In genomic region chr6:26330835-26331808, GRCh38 we compare ENCODE assay signal across 1 cellular context.
A peak's percentile ranks its signal among the peaks of the same experiment; 100 is the strongest.
TF ChIP-seq lines count a peak whose summit lies in the region.

No MANE protein-coding gene starts in this region.

TF ChIP-seq in K562, 482 proteins besides CTCF, POLR2A, EP300 and RAD21 (continued from another document and continues in another):
- TF ChIP-seq HDAC6 (IDR thresholded peaks at IDR 0.05; ENCODE audit: low read depth, low read length), result no peak
- TF ChIP-seq SOX6 (IDR thresholded peaks at IDR 0.05), result peak; percentile 95
- no peak for TF ChIP-seq MIER1 (IDR thresholded peaks at IDR 0.05; ENCODE audit: low read depth)
- TF ChIP-seq MTA3 (IDR thresholded peaks at IDR 0.05; ENCODE audit: borderline replicate concordance), result peak; percentile 16; the same call in 1 of the 2 replicates
- no peak for TF ChIP-seq ZNF23 (CRISPR knock-in tag; IDR thresholded peaks at IDR 0.05)
- peak; percentile 72; the same call in 1 of the 2 replicates for TF ChIP-seq JUND (IDR thresholded peaks at IDR 0.05; ENCODE audit: borderline replicate concordance, low read depth, low read length)
- TF ChIP-seq JUND (tag; IDR thresholded peaks at IDR 0.05; ENCODE audit: borderline replicate concordance, low read depth, low read length), result peak; percentile 43; the same call in 2 of the 3 replicates
- no peak for TF ChIP-seq FOXP1 (CRISPR knock-in tag; IDR thresholded peaks at IDR 0.05)
- TF ChIP-seq, protein P1, sequence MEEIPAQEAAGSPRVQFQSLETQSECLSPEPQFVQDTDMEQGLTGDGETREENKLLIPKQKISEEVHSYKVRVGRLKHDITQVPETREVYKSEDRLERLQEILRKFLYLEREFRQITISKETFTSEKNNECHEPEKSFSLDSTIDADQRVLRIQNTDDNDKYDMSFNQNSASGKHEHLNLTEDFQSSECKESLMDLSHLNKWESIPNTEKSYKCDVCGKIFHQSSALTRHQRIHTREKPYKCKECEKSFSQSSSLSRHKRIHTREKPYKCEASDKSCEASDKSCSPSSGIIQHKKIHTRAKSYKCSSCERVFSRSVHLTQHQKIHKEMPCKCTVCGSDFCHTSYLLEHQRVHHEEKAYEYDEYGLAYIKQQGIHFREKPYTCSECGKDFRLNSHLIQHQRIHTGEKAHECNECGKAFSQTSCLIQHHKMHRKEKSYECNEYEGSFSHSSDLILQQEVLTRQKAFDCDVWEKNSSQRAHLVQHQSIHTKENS (CRISPR knock-in tag; IDR thresholded peaks at IDR 0.05), result no peak
- TF ChIP-seq ZNF3 (CRISPR knock-in tag; IDR thresholded peaks at IDR 0.05), result no peak
- TF ChIP-seq TRIM25 (IDR thresholded peaks at IDR 0.05; ENCODE audit: borderline replicate concordance), result no peak
- TF ChIP-seq POLR3A (IDR thresholded peaks at IDR 0.05; ENCODE audit: borderline replicate concordance, extremely low read depth, insufficient read depth, insufficient read length), result peak; percentile 86
- TF ChIP-seq ZNF830 (CRISPR knock-in tag; IDR thresholded peaks at IDR 0.05), result no peak
- peak; percentile 34; the same call in 1 of the 2 replicates for TF ChIP-seq MTA2 (IDR thresholded peaks at IDR 0.05; ENCODE audit: low read depth)
- no peak for TF ChIP-seq OTX1 (CRISPR knock-in tag; IDR thresholded peaks at IDR 0.05)
- 0 out of 2 replicates have a peak, but pooled peaks have one; percentile 62 for TF ChIP-seq ELF2 (CRISPR knock-in tag; IDR thresholded peaks at IDR 0.05)
- peak; percentile 95 for TF ChIP-seq SMARCB1 (IDR thresholded peaks at IDR 0.05; ENCODE audit: insufficient read length, low read depth)
- TF ChIP-seq L3MBTL2 (IDR thresholded peaks at IDR 0.05), result no peak; the same call in 1 of the 2 replicates
- no peak for TF ChIP-seq THAP7 (CRISPR knock-in tag; IDR thresholded peaks at IDR 0.05)
- TF ChIP-seq ZNF239 (CRISPR knock-in tag; IDR thresholded peaks at IDR 0.05), result no peak
- no peak for TF ChIP-seq BHLHE40 (IDR thresholded peaks at IDR 0.05; ENCODE audit: low read length)
- TF ChIP-seq DACH1 (IDR thresholded peaks at IDR 0.05; ENCODE audit: partially characterized antibody), result peak; percentile 98
- no peak for TF ChIP-seq RBM25 (IDR thresholded peaks at IDR 0.05; ENCODE audit: low read depth, low read length, severe bottlenecking)
- 0 out of 3 replicates have a peak, but pooled peaks of 1 of the 2 experiments have one; percentile 53 for TF ChIP-seq CBX3 (IDR thresholded peaks at IDR 0.05; ENCODE audit: borderline replicate concordance in 1 of 2, low read length in 2 of 2)
- TF ChIP-seq, protein P2, sequence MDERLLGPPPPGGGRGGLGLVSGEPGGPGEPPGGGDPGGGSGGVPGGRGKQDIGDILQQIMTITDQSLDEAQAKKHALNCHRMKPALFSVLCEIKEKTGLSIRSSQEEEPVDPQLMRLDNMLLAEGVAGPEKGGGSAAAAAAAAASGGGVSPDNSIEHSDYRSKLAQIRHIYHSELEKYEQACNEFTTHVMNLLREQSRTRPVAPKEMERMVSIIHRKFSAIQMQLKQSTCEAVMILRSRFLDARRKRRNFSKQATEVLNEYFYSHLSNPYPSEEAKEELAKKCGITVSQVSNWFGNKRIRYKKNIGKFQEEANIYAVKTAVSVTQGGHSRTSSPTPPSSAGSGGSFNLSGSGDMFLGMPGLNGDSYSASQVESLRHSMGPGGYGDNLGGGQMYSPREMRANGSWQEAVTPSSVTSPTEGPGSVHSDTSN (CRISPR knock-in tag; IDR thresholded peaks at IDR 0.05; ENCODE audit: low read depth), result no peak
- TF ChIP-seq, protein P2 (tag; conservative IDR thresholded peaks at IDR 0.05; ENCODE audit: low read depth), result peak; percentile 44
- peak; percentile 92 for TF ChIP-seq BRD4 (IDR thresholded peaks at IDR 0.05)
- no peak for TF ChIP-seq TCF7L2 (IDR thresholded peaks at IDR 0.05; ENCODE audit: low read depth, low read length)
- TF ChIP-seq NUFIP1 (IDR thresholded peaks at IDR 0.05; ENCODE audit: partially characterized antibody), result peak; percentile 74
- 0 out of 2 replicates have a peak, but pooled peaks have one; percentile 70 for TF ChIP-seq ZNF589 (CRISPR knock-in tag; IDR thresholded peaks at IDR 0.05; ENCODE audit: low read depth)
- peak; percentile 79 to 88; a peak in 3 of 4 replicates for TF ChIP-seq HDAC1 (IDR thresholded peaks at IDR 0.05)
- TF ChIP-seq CREM (IDR thresholded peaks at IDR 0.05; ENCODE audit: low read depth), result peak; percentile 71
- TF ChIP-seq ATF7 (IDR thresholded peaks at IDR 0.05), result peak; percentile 70
- TF ChIP-seq ZFPM2 (CRISPR knock-in tag; IDR thresholded peaks at IDR 0.05), result no peak
- TF ChIP-seq SRSF9 (IDR thresholded peaks at IDR 0.05; ENCODE audit: borderline replicate concordance, low read depth, low read length), result no peak
- TF ChIP-seq HDAC8 (tag; IDR thresholded peaks at IDR 0.05), result no peak
- TF ChIP-seq SMAD3 (CRISPR knock-in tag; conservative IDR thresholded peaks at IDR 0.05), result no peak; the same call in 1 of the 2 replicates
- peak; percentile 75 for TF ChIP-seq CBFA2T3 (IDR thresholded peaks at IDR 0.05)
- peak; percentile 6 to 55; a peak in 1 of 4 replicates for TF ChIP-seq TEAD1 (CRISPR knock-in tag; IDR thresholded peaks at IDR 0.05)
- TF ChIP-seq, protein P3, sequence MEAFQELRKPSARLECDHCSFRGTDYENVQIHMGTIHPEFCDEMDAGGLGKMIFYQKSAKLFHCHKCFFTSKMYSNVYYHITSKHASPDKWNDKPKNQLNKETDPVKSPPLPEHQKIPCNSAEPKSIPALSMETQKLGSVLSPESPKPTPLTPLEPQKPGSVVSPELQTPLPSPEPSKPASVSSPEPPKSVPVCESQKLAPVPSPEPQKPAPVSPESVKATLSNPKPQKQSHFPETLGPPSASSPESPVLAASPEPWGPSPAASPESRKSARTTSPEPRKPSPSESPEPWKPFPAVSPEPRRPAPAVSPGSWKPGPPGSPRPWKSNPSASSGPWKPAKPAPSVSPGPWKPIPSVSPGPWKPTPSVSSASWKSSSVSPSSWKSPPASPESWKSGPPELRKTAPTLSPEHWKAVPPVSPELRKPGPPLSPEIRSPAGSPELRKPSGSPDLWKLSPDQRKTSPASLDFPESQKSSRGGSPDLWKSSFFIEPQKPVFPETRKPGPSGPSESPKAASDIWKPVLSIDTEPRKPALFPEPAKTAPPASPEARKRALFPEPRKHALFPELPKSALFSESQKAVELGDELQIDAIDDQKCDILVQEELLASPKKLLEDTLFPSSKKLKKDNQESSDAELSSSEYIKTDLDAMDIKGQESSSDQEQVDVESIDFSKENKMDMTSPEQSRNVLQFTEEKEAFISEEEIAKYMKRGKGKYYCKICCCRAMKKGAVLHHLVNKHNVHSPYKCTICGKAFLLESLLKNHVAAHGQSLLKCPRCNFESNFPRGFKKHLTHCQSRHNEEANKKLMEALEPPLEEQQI (IDR thresholded peaks at IDR 0.05), result 0 out of 2 replicates have a peak, but pooled peaks have one; percentile 46
- TF ChIP-seq ZNF445 (CRISPR knock-in tag; IDR thresholded peaks at IDR 0.05; ENCODE audit: low read depth), result no peak
- TF ChIP-seq RBBP5 (IDR thresholded peaks at IDR 0.05; ENCODE audit: borderline replicate concordance, insufficient read depth, low read length, poor library complexity, severe bottlenecking), result peak; percentile 51
- TF ChIP-seq KAT2B (IDR thresholded peaks at IDR 0.05; ENCODE audit: low read depth, low read length), result no peak
- no peak for TF ChIP-seq POLR2G (IDR thresholded peaks at IDR 0.05; ENCODE audit: low read depth, low read length)
- TF ChIP-seq GATAD2A (IDR thresholded peaks at IDR 0.05), result peak; percentile 38; the same call in 1 of the 2 replicates
- no peak for TF ChIP-seq ATF1 (CRISPR knock-in tag; IDR thresholded peaks at IDR 0.05)
- TF ChIP-seq ATF1 (tag; IDR thresholded peaks at IDR 0.05), result peak; percentile 69; the same call in 1 of the 2 replicates
- TF ChIP-seq ADNP (tag; IDR thresholded peaks at IDR 0.05), result no peak
- peak; percentile 45 for TF ChIP-seq NFIC (IDR thresholded peaks at IDR 0.05)
- TF ChIP-seq KLF1 (tag; IDR thresholded peaks at IDR 0.05), result no peak
- TF ChIP-seq, protein P4, sequence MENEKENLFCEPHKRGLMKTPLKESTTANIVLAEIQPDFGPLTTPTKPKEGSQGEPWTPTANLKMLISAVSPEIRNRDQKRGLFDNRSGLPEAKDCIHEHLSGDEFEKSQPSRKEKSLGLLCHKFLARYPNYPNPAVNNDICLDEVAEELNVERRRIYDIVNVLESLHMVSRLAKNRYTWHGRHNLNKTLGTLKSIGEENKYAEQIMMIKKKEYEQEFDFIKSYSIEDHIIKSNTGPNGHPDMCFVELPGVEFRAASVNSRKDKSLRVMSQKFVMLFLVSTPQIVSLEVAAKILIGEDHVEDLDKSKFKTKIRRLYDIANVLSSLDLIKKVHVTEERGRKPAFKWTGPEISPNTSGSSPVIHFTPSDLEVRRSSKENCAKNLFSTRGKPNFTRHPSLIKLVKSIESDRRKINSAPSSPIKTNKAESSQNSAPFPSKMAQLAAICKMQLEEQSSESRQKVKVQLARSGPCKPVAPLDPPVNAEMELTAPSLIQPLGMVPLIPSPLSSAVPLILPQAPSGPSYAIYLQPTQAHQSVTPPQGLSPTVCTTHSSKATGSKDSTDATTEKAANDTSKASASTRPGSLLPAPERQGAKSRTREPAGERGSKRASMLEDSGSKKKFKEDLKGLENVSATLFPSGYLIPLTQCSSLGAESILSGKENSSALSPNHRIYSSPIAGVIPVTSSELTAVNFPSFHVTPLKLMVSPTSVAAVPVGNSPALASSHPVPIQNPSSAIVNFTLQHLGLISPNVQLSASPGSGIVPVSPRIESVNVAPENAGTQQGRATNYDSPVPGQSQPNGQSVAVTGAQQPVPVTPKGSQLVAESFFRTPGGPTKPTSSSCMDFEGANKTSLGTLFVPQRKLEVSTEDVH (IDR thresholded peaks at IDR 0.05; ENCODE audit: low read depth, partially characterized antibody), result no peak
- TF ChIP-seq ZNF76 (CRISPR knock-in tag; IDR thresholded peaks at IDR 0.05; ENCODE audit: borderline replicate concordance), result no peak
